ENCODE assay signal across 8 cellular contexts in the genomic region with DNA sequence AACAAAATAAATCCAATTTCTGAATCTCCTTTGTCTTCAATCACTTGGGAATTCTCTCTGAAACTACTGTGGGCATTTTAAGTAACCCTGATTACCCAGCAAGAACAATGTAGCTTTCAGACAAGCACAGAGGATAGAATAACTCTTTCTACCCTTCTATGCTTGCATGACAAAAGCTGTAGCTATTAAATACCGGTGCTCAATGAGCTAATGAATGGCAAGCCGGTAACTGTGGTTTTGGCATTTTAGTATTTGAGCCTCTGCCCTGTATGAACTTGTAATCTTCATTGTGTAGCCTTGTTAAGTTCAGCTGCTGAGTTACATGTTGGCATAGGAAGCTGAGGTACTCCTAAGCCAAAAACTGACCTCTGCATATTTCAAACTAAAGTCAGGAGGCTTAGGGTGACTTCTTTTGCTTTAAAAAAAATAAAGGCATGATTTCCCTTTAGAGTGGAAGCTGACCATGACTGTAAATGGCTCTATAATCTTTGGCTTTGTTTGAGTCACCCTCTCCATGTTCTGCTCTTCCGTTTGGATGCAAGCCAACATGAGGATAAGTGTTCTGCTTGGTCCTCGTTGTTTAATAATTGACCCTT.
DNase-seq lines count a peak whose midpoint lies in the region; ATAC-seq and TF ChIP-seq lines count a peak whose summit lies in the region.

No MANE protein-coding gene starts in this region.

- no peak for TF ChIP-seq CTCF in upper lobe of left lung (IDR thresholded peaks at IDR 0.05)

- TF ChIP-seq POLR2A in upper lobe of left lung (IDR thresholded peaks at IDR 0.05) (no peak), erythroblast (IDR thresholded peaks at IDR 0.05; ENCODE audit: low read length) (no peak)

- H3K27me3 ChIP-seq in upper lobe of left lung, result no peaks in the 10 kb centered on the region

- CTCF ChIA-PET in activated naive CD4-positive, alpha-beta T cell treated with anti-CD3 and anti-CD28 coated beads, Interleukin-2, amount 10 ng/mL, durations not matched to agents 7 days and 5 days (lab: Charles Lee), result interaction anchor here (0.7 to 3.0 kb wide), 8 partner anchors 10 to 314 kb away, joined by 3 to 10 read pairs (median 4); no protein-coding TSS in a partner anchor

- H3K9me3 Mint-ChIP-seq in activated naive CD4-positive, alpha-beta T cell treated with anti-CD3 and anti-CD28 coated beads, Interleukin-2, amount 10 ng/mL, durations not matched to agents 7 days and 5 days, result no peaks in the 10 kb centered on the region
- no peaks in the 10 kb centered on the region for H3K9me3 Mint-ChIP-seq in activated T-helper 17 cell treated with anti-CD3 and anti-CD28 coated beads, Interleukin-2, amount 50 U/mL, for 72 hours

- peaks cover 0 to 4% (median 2%) of the 10 kb centered on the region in 4 donors for H3K36me3 ChIP-seq in upper lobe of left lung

- no peaks in the 10 kb centered on the region for H3K9me3 ChIP-seq in upper lobe of left lung

- ATAC-seq in activated T-helper 17 cell treated with anti-CD3 and anti-CD28 coated beads, Interleukin-2, amount 50 U/mL, for 72 hours (replicated peaks), result no peak
- ATAC-seq in upper lobe of left lung (ENCODE audit: low FRiP score in 2 of 2), result peak; percentile 31 to 32
- no peak for ATAC-seq in HG02763 (IDR thresholded peaks at IDR 0.05; ENCODE audit: unreplicated experiment)

- peaks cover 73% of the 10 kb centered on the region for H3K4me1 Mint-ChIP-seq in activated naive CD4-positive, alpha-beta T cell treated with anti-CD3 and anti-CD28 coated beads, Interleukin-2, amount 10 ng/mL, durations not matched to agents 7 days and 5 days
- peaks cover 68% of the 10 kb centered on the region for H3K4me1 Mint-ChIP-seq in activated T-helper 17 cell treated with anti-CD3 and anti-CD28 coated beads, Interleukin-2, amount 50 U/mL, for 72 hours

- 23 to 34% methylated on average over 4 of the region's 4 CpGs for WGBS in upper lobe of left lung, 2 donors

- peaks cover 47 to 60% (median 52%) of the 10 kb centered on the region in 4 donors for H3K4me1 ChIP-seq in upper lobe of left lung

- peak overlapping the region; percentile 81 for H3K27ac Mint-ChIP-seq in activated naive CD4-positive, alpha-beta T cell treated with anti-CD3 and anti-CD28 coated beads, Interleukin-2, amount 10 ng/mL, durations not matched to agents 7 days and 5 days
- H3K27ac Mint-ChIP-seq in activated T-helper 17 cell treated with anti-CD3 and anti-CD28 coated beads, Interleukin-2, amount 50 U/mL, for 72 hours, result peak overlapping the region; percentile 92

- no peak for DNase-seq in activated naive CD4-positive, alpha-beta T cell treated with anti-CD3 and anti-CD28 coated beads, Interleukin-2, amount 10 ng/mL, durations not matched to agents 7 days and 5 days
- DNase-seq in activated naive CD4-positive, alpha-beta T cell treated with anti-CD3 and anti-CD28 coated beads, Interleukin-2, amount 50 U/mL, for 16 hours, result no peak
- peak; percentile 86 for DNase-seq in iris pigment epithelial cell (ENCODE audit: low read depth)
- DNase-seq in upper lobe of left lung, result peak in 1 of 2 donors; percentile 65
- no peak for DNase-seq in ureter (ENCODE audit: low spot score)
- DNase-seq in erythroblast (lab: John Stamatoyannopoulos, UW), result no peak

- H3K27me3 Mint-ChIP-seq in activated naive CD4-positive, alpha-beta T cell treated with anti-CD3 and anti-CD28 coated beads, Interleukin-2, amount 10 ng/mL, durations not matched to agents 7 days and 5 days, result no peaks in the 10 kb centered on the region
- no peaks in the 10 kb centered on the region for H3K27me3 Mint-ChIP-seq in activated T-helper 17 cell treated with anti-CD3 and anti-CD28 coated beads, Interleukin-2, amount 50 U/mL, for 72 hours

- peaks cover 67% of the 10 kb centered on the region for H3K36me3 Mint-ChIP-seq in activated naive CD4-positive, alpha-beta T cell treated with anti-CD3 and anti-CD28 coated beads, Interleukin-2, amount 10 ng/mL, durations not matched to agents 7 days and 5 days
- H3K36me3 Mint-ChIP-seq in activated T-helper 17 cell treated with anti-CD3 and anti-CD28 coated beads, Interleukin-2, amount 50 U/mL, for 72 hours (ENCODE audit: low read depth), result peaks cover 95% of the 10 kb centered on the region

- H3K4me3 ChIP-seq in upper lobe of left lung, result no peak overlapping the region

- H3K27ac ChIP-seq in upper lobe of left lung, result peak overlapping the region; percentile 71 to 86 (median 74)

- no peak overlapping the region for H3K4me3 Mint-ChIP-seq in activated naive CD4-positive, alpha-beta T cell treated with anti-CD3 and anti-CD28 coated beads, Interleukin-2, amount 10 ng/mL, durations not matched to agents 7 days and 5 days
- peak overlapping the region; percentile 86 for H3K4me3 Mint-ChIP-seq in activated T-helper 17 cell treated with anti-CD3 and anti-CD28 coated beads, Interleukin-2, amount 50 U/mL, for 72 hours

- TF ChIP-seq EP300 in upper lobe of left lung (IDR thresholded peaks at IDR 0.05), result peak in 2 of 4 donors; percentile 43 to 93

Comparison
In these comparisons a context has a peak if more than half of its experiments do, and no peak if none do; other contexts are left out.
1. ATAC-seq: peak in upper lobe of left lung (2 of 2); none in activated T-helper 17 cell treated with anti-CD3 and anti-CD28 coated beads, Interleukin-2, amount 50 U/mL, for 72 hours (single experiment) and HG02763 (single experiment).